22 cellular contexts compared by ENCODE assay signal in genomic region chr7:95547949-95548348, GRCh38. TPM values are rescaled to one million over a fixed set of nuclear protein-coding genes. Genes with fewer than 3 reads are reported as not detected.
A peak's percentile ranks its signal among the peaks of the same experiment; 100 is the strongest.
DNase-seq lines count a peak whose midpoint lies in the region; ATAC-seq, FAIRE-seq and TF ChIP-seq lines count a peak whose summit lies in the region.
"Had no signal": no experiment of that assay in that cellular context is flagged by ENCODE, and none has a peak within 500 bp of the region (broad histone marks: within the 10 kb centered on the region; RNA-seq: fewer than 3 reads in every experiment).

No MANE protein-coding gene starts in this region.

- H3K36me3 ChIP-seq in heart left ventricle: no peaks in the 10 kb centered on the region
- no peaks in the 10 kb centered on the region for H3K36me3 ChIP-seq in HepG2 (replicated peaks in 1 of 2; ENCODE audit: control insufficient read depth in 1 of 2, insufficient read depth in 2 of 2, low read length in 2 of 2)
- no peaks in the 10 kb centered on the region for H3K36me3 ChIP-seq in skeletal muscle tissue (ENCODE audit: control insufficient read depth in 3 of 3, insufficient read depth in 3 of 3, low read length in 3 of 3)
- H3K36me3 ChIP-seq in uterus: no peaks in the 10 kb centered on the region
- H3K36me3 ChIP-seq: BLaER1 treated with 17β-estradiol and CSF1 and Interleukin-3, amounts not matched to agents 10 nM and 100 nM; thoracic aorta had no signal

- in situ Hi-C loops in HepG2 (cut with HindIII; ENCODE audit: extremely low pct_ligation_motif_present, low pct_unique_long_range_greater_than_20kb): loop anchor here (25.0 kb wide), 1 partner anchor 314 kb away; no protein-coding TSS in a partner anchor

- FAIRE-seq in HepG2 (lab: Jason Lieb, UNC): no peak
- FAIRE-seq: bronchial epithelial cell, GM12878, GM19239 had no signal

- POLR2A ChIA-PET in HepG2 (lab: Yijun Ruan, JAX): no interaction called here

- TF ChIP-seq CTCF in heart left ventricle (IDR thresholded peaks at IDR 0.05) (no peak), HepG2 (CRISPR knock-in tag; IDR thresholded peaks at IDR 0.05) (no peak), uterus (IDR thresholded peaks at IDR 0.05) (no peak)

- intact Hi-C loops in heart left ventricle (cut with DNase I) (loop anchor here in 7 of 10 donors (5.0 kb wide), 3 partner anchors 34 to 134 kb away; partner anchors contain the start of gene PDK4 (in 5 of the 7)), right cardiac atrium (cut with DNase I) (loop anchor here in 3 of 4 donors (5.0 kb wide), 3 partner anchors 44 to 134 kb away; partner anchors contain the start of gene PDK4 (in 2 of the 3)), HepG2 (cut with micrococcal nuclease; ENCODE audit: unreplicated experiment) (no loop called here), uterus (cut with DNase I; ENCODE audit: low total_unique reads) (no loop called here)

- no peaks in the 10 kb centered on the region for H3K9me3 ChIP-seq in heart left ventricle
- no peaks in the 10 kb centered on the region for H3K9me3 ChIP-seq in right cardiac atrium (ENCODE audit: control insufficient read depth, low read length)
- H3K9me3 ChIP-seq in HepG2 (ENCODE audit: low read length): no peaks in the 10 kb centered on the region
- H3K9me3 ChIP-seq in skeletal muscle tissue (ENCODE audit: control insufficient read depth in 3 of 3, low read length in 3 of 3): no peaks in the 10 kb centered on the region
- H3K9me3 ChIP-seq in uterus: no peaks in the 10 kb centered on the region
- H3K9me3 ChIP-seq: BLaER1 treated with 17β-estradiol and CSF1 and Interleukin-3, amounts not matched to agents 10 nM and 100 nM; thoracic aorta had no signal

- H3K9ac ChIP-seq in HepG2 (ENCODE audit: insufficient read depth, low read depth, low read length) (no peak overlapping the region), skeletal muscle tissue (ENCODE audit: low read depth in 1 of 3, low read length in 3 of 3) (no peak overlapping the region)
- H3K9ac ChIP-seq: BLaER1 treated with 17β-estradiol and CSF1 and Interleukin-3, amounts not matched to agents 10 nM and 100 nM; GM23248 had no signal

- no peaks in the 10 kb centered on the region for H4K20me1 ChIP-seq in HepG2 (ENCODE audit: insufficient read depth, low read length)
- H4K20me1 ChIP-seq: BLaER1 treated with 17β-estradiol and CSF1 and Interleukin-3, amounts not matched to agents 10 nM and 100 nM had no signal

- DNase-seq in heart left ventricle (no peak), right cardiac atrium (no peak), HepG2 (ENCODE audit: low spot score) (no peak), uterus (no peak), glomerular visceral epithelial cell (ENCODE audit: extremely low spot score) (no peak), NOMO-1 treated with DMSO at 0.1 percent for 48 hours (lab: John Stamatoyannopoulos, UW; ENCODE audit: unreplicated experiment) (no peak)
- DNase-seq: activated CD4-positive, alpha-beta T cell treated with anti-CD3 and anti-CD28 coated beads for 36 hours; GDM1; GM23248; mammary epithelial cell; NCI-H2107; NCI-H510A; nephron progenitor cell; NK-92 treated with Interleukin-12 subunit alpha and Interleukin-12 subunit beta, amount 100 ng/mL, for 24 hours had no signal

- H3K27me3 ChIP-seq in heart left ventricle: no peaks in the 10 kb centered on the region
- no peaks in the 10 kb centered on the region for H3K27me3 ChIP-seq in right cardiac atrium (ENCODE audit: control insufficient read depth, insufficient read depth)
- H3K27me3 ChIP-seq in HepG2 (ENCODE audit: control insufficient read depth in 1 of 2, insufficient read depth in 2 of 2, low read length in 2 of 2): no peaks in the 10 kb centered on the region; a peak in 1 of 5 replicates
- no peaks in the 10 kb centered on the region for H3K27me3 ChIP-seq in skeletal muscle tissue (ENCODE audit: control insufficient read depth in 3 of 3, insufficient read depth in 3 of 3, low read length in 3 of 3)
- H3K27me3 ChIP-seq in uterus: no peaks in the 10 kb centered on the region
- H3K27me3 ChIP-seq: BLaER1 treated with 17β-estradiol and CSF1 and Interleukin-3, amounts not matched to agents 10 nM and 100 nM had no signal

- no peak overlapping the region for H2AFZ ChIP-seq in HepG2 (ENCODE audit: low read length)
- H2AFZ ChIP-seq: GM23248 had no signal

- H3K4me3 ChIP-seq in heart left ventricle (peak overlapping the region in 1 of 12 donors; percentile 1), right cardiac atrium (ENCODE audit: low read length) (no peak overlapping the region), HepG2 (replicated peaks in 1 of 3; ENCODE audit: insufficient read depth in 1 of 3, low read depth in 2 of 3, low read length in 3 of 3) (no peak overlapping the region), skeletal muscle tissue (ENCODE audit: low read length in 3 of 3) (no peak overlapping the region), uterus (no peak overlapping the region)
- H3K4me3 ChIP-seq: BLaER1 treated with 17β-estradiol and CSF1 and Interleukin-3, amounts not matched to agents 10 nM and 100 nM; GM12878; GM23248; thoracic aorta had no signal

- CTCF ChIA-PET in HepG2 (lab: Yijun Ruan, JAX; ENCODE audit: low intra/inter-chr PET ratio, low total read pairs): no interaction called here

- H3K27ac ChIP-seq in heart left ventricle: peak overlapping the region; percentile 46 to 95 (median 72)
- H3K27ac ChIP-seq in right cardiac atrium (ENCODE audit: low read length): no peak overlapping the region
- no peak overlapping the region for H3K27ac ChIP-seq in HepG2 (ENCODE audit: extremely low read length, insufficient read depth, low read length)
- peak overlapping the region; percentile 95 for H3K27ac ChIP-seq in skeletal muscle tissue (ENCODE audit: low read depth, low read length)
- peak overlapping the region; percentile 91 to 97 for H3K27ac ChIP-seq in uterus
- H3K27ac ChIP-seq: BLaER1 treated with 17β-estradiol and CSF1 and Interleukin-3, amounts not matched to agents 10 nM and 100 nM; GM23248; RWPE1; thoracic aorta had no signal

- 21 to 49% (median 25%) methylated on average over 2 of the region's 2 CpGs for WGBS in heart left ventricle, 4 donors
- 22% methylated on average over 2 of the region's 2 CpGs for WGBS in right cardiac atrium
- WGBS in HepG2 (ENCODE audit: low lambda C conversion rate): 43% methylated on average over 2 of the region's 2 CpGs

- H3K4me2 ChIP-seq in HepG2 (ENCODE audit: low read depth, low read length): no peak overlapping the region
- H3K4me2 ChIP-seq: BLaER1 treated with 17β-estradiol and CSF1 and Interleukin-3, amounts not matched to agents 10 nM and 100 nM had no signal

- ATAC-seq in heart left ventricle (no peak), right cardiac atrium (no peak), HepG2 (no peak), HG02870 (IDR thresholded peaks at IDR 0.05; ENCODE audit: unreplicated experiment) (no peak)
- ATAC-seq: activated CD4-positive, alpha-beta T cell treated with anti-CD3 and anti-CD28 coated beads for 36 hours; GM12878 had no signal

- TF ChIP-seq EP300 in HepG2 (IDR thresholded peaks at IDR 0.05; ENCODE audit: low read depth in 2 of 2, low read length in 2 of 2): no peak
- TF ChIP-seq EP300 in HepG2 (CRISPR knock-in tag; IDR thresholded peaks at IDR 0.05; ENCODE audit: borderline replicate concordance): no peak

- BruUV-seq in HepG2 (replicated peaks; lab: Mats Ljungman, UMichigan): no TSS peak

- no peaks in the 10 kb centered on the region for H3K79me2 ChIP-seq in HepG2 (ENCODE audit: insufficient read depth, low read length)

- H3K4me1 ChIP-seq in heart left ventricle (peaks cover 16 to 65% (median 47%) of the 10 kb centered on the region in 12 donors), right cardiac atrium (ENCODE audit: control insufficient read depth, insufficient read depth, low read length) (peaks cover 10% of the 10 kb centered on the region), HepG2 (ENCODE audit: insufficient read depth, low read length) (peaks cover 10% of the 10 kb centered on the region; the same call in 1 of the 2 replicates), skeletal muscle tissue (ENCODE audit: control insufficient read depth in 3 of 3, insufficient read depth in 3 of 3, low read length in 3 of 3) (peaks cover 26 to 49% (median 45%) of the 10 kb centered on the region in 3 donors), uterus (peaks cover 9 to 18% of the 10 kb centered on the region in 2 donors)

- TF ChIP-seq RAD21 in HepG2 (CRISPR knock-in tag; IDR thresholded peaks at IDR 0.05): no peak

- TF ChIP-seq POLR2A in heart left ventricle (IDR thresholded peaks at IDR 0.05) (no peak), HepG2 (IDR thresholded peaks at IDR 0.05; ENCODE audit: insufficient read depth in 1 of 2, low read depth in 2 of 2, low read length in 2 of 2) (no peak), uterus (IDR thresholded peaks at IDR 0.05) (no peak)

RNA-seq across cellular contexts. Expression of gene PDK4, which starts 48.4 kb away (rescaled TPM):
- total RNA-seq in heart left ventricle (1,000 to 10,000 TPM in 2 of 9 donors, 100 to 1,000 TPM in 5, 10 to 100 TPM in 2; 45.6 to 4,362 (median 173) TPM), right cardiac atrium (100 to 1,000 TPM in 2 of 4 donors, 10 to 100 TPM in 2; 53.0 to 842 (median 103) TPM), HepG2 (2016; rRNA removed; fragmentation: Illumina TruSeq; extraction: Trizol) (not detected in 2 replicates), skeletal muscle tissue (13.0 TPM), uterus (100 to 1,000 TPM in 3 of 4 donors, 10 to 100 TPM in 1; 12.0 to 509 (median 177) TPM)
- polyA plus RNA-seq in heart left ventricle (100 to 1,000 TPM; 116 to 724 TPM), right cardiac atrium (133 TPM), HepG2 (2011; rRNA removed) (0.03 and 0.04 TPM in 2 replicates)
- total RNA-seq in HepG2 (2016; cell fraction: cytosol; rRNA removed; fragmentation: Illumina TruSeq; extraction: Trizol; ENCODE audit: low read depth): not detected in 2 replicates
- total RNA-seq in HepG2 (2016; cell fraction: insoluble cytoplasmic fraction; rRNA removed; fragmentation: Illumina TruSeq; extraction: Trizol): not detected in 2 replicates
- 0.19 TPM in 1 of 2 replicates, not detected in the other for total RNA-seq in HepG2 (2016; cell fraction: membrane; rRNA removed; fragmentation: Illumina TruSeq; extraction: Trizol)
- total RNA-seq in HepG2 (2016; cell fraction: nucleus; rRNA removed; fragmentation: Illumina TruSeq; extraction: Trizol): not detected in 2 replicates
- 0.03 and 0.05 TPM in 2 replicates for polyA plus RNA-seq in HepG2 (2011; cell fraction: cytosol; rRNA removed)
- not detected in 2 replicates for polyA plus RNA-seq in HepG2 (2011; cell fraction: nucleus; rRNA removed)
- polyA plus RNA-seq in HepG2 (2012): not detected in 2 replicates
- polyA plus RNA-seq in HepG2 (2016; cell fraction: cytosol; fragmentation: Illumina TruSeq; extraction: Trizol; ENCODE audit: low read depth): not detected in 2 replicates
- polyA plus RNA-seq in HepG2 (2016; cell fraction: insoluble cytoplasmic fraction; fragmentation: Illumina TruSeq; extraction: Trizol; ENCODE audit: low read depth): 0.05 TPM in 1 of 2 replicates, not detected in the other
- not detected in 2 replicates for polyA plus RNA-seq in HepG2 (2016; cell fraction: membrane; fragmentation: Illumina TruSeq; extraction: Trizol; ENCODE audit: low read depth)
- not detected in 2 replicates for polyA plus RNA-seq in HepG2 (2016; cell fraction: nucleus; fragmentation: Illumina TruSeq; extraction: Trizol; ENCODE audit: insufficient read depth, low read depth)
- polyA minus RNA-seq in HepG2 (2011; rRNA and poly(A)+ RNA removed; ENCODE audit: low replicate concordance): 74.9 TPM in 1 of 2 replicates, not detected in the other
- polyA minus RNA-seq in HepG2 (2011; cell fraction: cytosol; rRNA and poly(A)+ RNA removed): 0.30 and 0.88 TPM in 2 replicates
- polyA minus RNA-seq in HepG2 (2011; cell fraction: nucleus; rRNA and poly(A)+ RNA removed): not detected in 2 replicates
- total RNA-seq: activated CD4-positive, alpha-beta T cell treated with anti-CD3 and anti-CD28 coated beads for 36 hours had no signal
- polyA plus RNA-seq: mammary epithelial cell had no signal

Comparison
In these comparisons a context has a peak if more than half of its experiments do, and no peak if none do; other contexts are left out.
1. H3K27ac ChIP-seq: peak in heart left ventricle (12 of 12), skeletal muscle tissue (single experiment) and uterus (2 of 2); none in right cardiac atrium (single experiment) and HepG2 (single experiment).
2. RNA of gene PDK4, which starts 48.4 kb away (total RNA-seq): 12.0 to 509 TPM in uterus, 45.6 to 4,362 TPM in heart left ventricle, 53.0 to 842 TPM in right cardiac atrium and 13.0 TPM in skeletal muscle tissue (single experiment); 0.19 TPM in HepG2; every median in the first group is over 10 times any median in the second.
3. intact Hi-C loops: an anchor here in heart left ventricle (5.0 kb wide) and right cardiac atrium (5.0 kb wide); none called in HepG2 and uterus.